ENCODE assay signal across 8 cellular contexts in genomic region chr1:59295603-59296002, GRCh38. TPM values are rescaled to one million over a fixed set of nuclear protein-coding genes. Genes with fewer than 3 reads are reported as not detected.
DNase-seq lines count a peak whose midpoint lies in the region; ATAC-seq and TF ChIP-seq lines count a peak whose summit lies in the region.

No MANE protein-coding gene starts in this region.

- H3K9me3 ChIP-seq in IMR-90 (ENCODE audit: control insufficient read depth, insufficient read depth, low read length) = no peaks in the 10 kb centered on the region
- no peaks in the 10 kb centered on the region for H3K9me3 ChIP-seq in naive thymus-derived CD4-positive, alpha-beta T cell (ENCODE audit: control insufficient read depth in 2 of 3, low read length in 3 of 3)
- H3K9me3 ChIP-seq in effector memory CD4-positive, alpha-beta T cell (ENCODE audit: control insufficient read depth, low read length) = no peaks in the 10 kb centered on the region

- H2AK5ac ChIP-seq in IMR-90 (ENCODE audit: low read depth, low read length) = 0 out of 2 replicates have a peak overlapping the region, but pooled peaks have one; percentile 6

- peak overlapping the region; percentile 86; the same call in 1 of the 2 replicates for H2BK120ac ChIP-seq in IMR-90 (ENCODE audit: low read depth, low read length)

- H3K4me3 Mint-ChIP-seq in naive thymus-derived CD4-positive, alpha-beta T cell = peak overlapping the region; percentile 53 to 91 (median 82)

- H3K18ac ChIP-seq in IMR-90 (ENCODE audit: low read depth, low read length) = no peak overlapping the region

- peaks cover 9 to 56% (median 27%) of the 10 kb centered on the region in 7 donors for H3K4me1 Mint-ChIP-seq in naive thymus-derived CD4-positive, alpha-beta T cell

- H2BK20ac ChIP-seq in IMR-90 (ENCODE audit: low read depth, low read length) = 0 out of 2 replicates have a peak overlapping the region, but pooled peaks have one; percentile 47

- peaks cover 6% of the 10 kb centered on the region for H3K4me1 ChIP-seq in IMR-90 (ENCODE audit: control insufficient read depth, insufficient read depth, low read length)
- H3K4me1 ChIP-seq in naive thymus-derived CD4-positive, alpha-beta T cell (ENCODE audit: control insufficient read depth in 2 of 2, insufficient read depth in 2 of 2, low read length in 2 of 2) = peaks cover 7 to 11% of the 10 kb centered on the region in 2 donors
- peaks cover 3% of the 10 kb centered on the region for H3K4me1 ChIP-seq in effector memory CD4-positive, alpha-beta T cell (ENCODE audit: control insufficient read depth, insufficient read depth, low read length, poor library complexity, severe bottlenecking)

- dilution Hi-C loops in IMR-90 (cut with HindIII; ENCODE audit: low sequenced_read_pairs, unreplicated experiment) = no loop called here

- no peak for DNase-seq in AG09309 (ENCODE audit: low read depth)
- no peak for DNase-seq in IMR-90
- peak; percentile 27 for DNase-seq in cerebellar cortex (ENCODE audit: low spot score)
- no peak for DNase-seq in naive thymus-derived CD4-positive, alpha-beta T cell
- no peak for DNase-seq in effector memory CD4-positive, alpha-beta T cell
- no peak for DNase-seq in ureter (ENCODE audit: low spot score)

- in situ Hi-C loops in IMR-90 (cut with MboI; ENCODE audit: low sequenced_read_pairs) = loop anchor here (25.0 kb wide), 1 partner anchor 508 kb away; the partner anchor contains the start of gene JUN

- no peak for TF ChIP-seq POLR2A in IMR-90 (IDR thresholded peaks at IDR 0.05; ENCODE audit: low read depth, low read length)

- H4K91ac ChIP-seq in IMR-90 (ENCODE audit: insufficient read depth, low read depth, low read length) = no peak overlapping the region

- TF ChIP-seq CTCF in AG09309 (IDR thresholded peaks at IDR 0.05; ENCODE audit: control insufficient read depth, insufficient read depth, low read depth, low read length, missing control alignments) (no peak), IMR-90 (conservative IDR thresholded peaks at IDR 0.05; ENCODE audit: low read depth, low read length) (no peak)

- no peak overlapping the region for H3K27ac ChIP-seq in IMR-90 (ENCODE audit: insufficient read depth, low read length)
- peak overlapping the region; percentile 85 for H3K27ac ChIP-seq in naive thymus-derived CD4-positive, alpha-beta T cell (ENCODE audit: low read depth, low read length)
- no peak overlapping the region for H3K27ac ChIP-seq in effector memory CD4-positive, alpha-beta T cell (ENCODE audit: insufficient read depth, low read length, poor library complexity, severe bottlenecking)

- H3K79me1 ChIP-seq in IMR-90 (ENCODE audit: low read depth in 1 of 2, low read length in 2 of 2) = peaks cover 6 to 14% of the 10 kb centered on the region in 2 experiments; a peak in 2 of 4 replicates

- TF ChIP-seq RAD21 in IMR-90 (IDR thresholded peaks at IDR 0.05; ENCODE audit: low read length) = no peak

- peaks cover 0 to 10% (median 0%) of the 10 kb centered on the region in 5 donors for H3K36me3 Mint-ChIP-seq in naive thymus-derived CD4-positive, alpha-beta T cell

- H3K36me3 ChIP-seq in IMR-90 (ENCODE audit: control insufficient read depth, insufficient read depth, low read length) = no peaks in the 10 kb centered on the region
- no peaks in the 10 kb centered on the region for H3K36me3 ChIP-seq in naive thymus-derived CD4-positive, alpha-beta T cell (ENCODE audit: control insufficient read depth in 2 of 3, insufficient read depth in 3 of 3, low read length in 3 of 3)
- no peaks in the 10 kb centered on the region for H3K36me3 ChIP-seq in effector memory CD4-positive, alpha-beta T cell (ENCODE audit: control insufficient read depth, insufficient read depth, low read length)

- peak overlapping the region; percentile 67; the same call in 1 of the 2 replicates for H3K56ac ChIP-seq in IMR-90 (ENCODE audit: extremely low read depth, insufficient read depth, low read length)

- no TSS peak for BruUV-seq in IMR-90 (replicated peaks; lab: Mats Ljungman, UMichigan)

- H4K20me1 ChIP-seq in IMR-90 (ENCODE audit: insufficient read depth, low read length) = no peaks in the 10 kb centered on the region

- peak overlapping the region; percentile 25; the same call in 1 of the 2 replicates for H4K5ac ChIP-seq in IMR-90 (ENCODE audit: low read depth, low read length)

- no peak for ATAC-seq in IMR-90 (ENCODE audit: low read depth)
- ATAC-seq in naive thymus-derived CD4-positive, alpha-beta T cell = no peak
- ATAC-seq in HG02973 (IDR thresholded peaks at IDR 0.05; ENCODE audit: unreplicated experiment) = no peak
- no peak for ATAC-seq in GM18520 (IDR thresholded peaks at IDR 0.05; ENCODE audit: unreplicated experiment)

- intact Hi-C loops in IMR-90 (cut with micrococcal nuclease) = loop anchor here (1.0 to 10.0 kb wide), 6 partner anchors 145 to 652 kb away; no protein-coding TSS in a partner anchor
- intact Hi-C loops in naive thymus-derived CD4-positive, alpha-beta T cell (cut with micrococcal nuclease) = loop anchor here (1.0 to 10.0 kb wide), 18 partner anchors 33 to 1787 kb away; partner anchors contain the start of genes JUN (in 2 of the 2), MYSM1 (in 2 of the 2), OMA1 (in 2 of the 2) and HOOK1 (in 1 of the 2)

- H3K4me3 ChIP-seq in AG09309 (ENCODE audit: control insufficient read depth, low read depth, low read length) (peak overlapping the region; percentile 57), IMR-90 (ENCODE audit: insufficient read depth, low read depth, low read length) (peak overlapping the region; percentile 74; the same call in 1 of the 2 replicates)
- peak overlapping the region; percentile 73 for H3K4me3 ChIP-seq in naive thymus-derived CD4-positive, alpha-beta T cell (ENCODE audit: low read length)
- no peak overlapping the region for H3K4me3 ChIP-seq in effector memory CD4-positive, alpha-beta T cell (ENCODE audit: insufficient read depth, low read depth, low read length, poor library complexity, severe bottlenecking)

- peaks cover 0 to 3% (median 0%) of the 10 kb centered on the region in 11 donors for H3K9me3 Mint-ChIP-seq in naive thymus-derived CD4-positive, alpha-beta T cell

- H3K9ac ChIP-seq in IMR-90 (ENCODE audit: low read depth, low read length) = no peak overlapping the region; the same call in 1 of the 2 replicates

- H3K27me3 ChIP-seq in IMR-90 (ENCODE audit: control insufficient read depth, insufficient read depth, low read length) = no peaks in the 10 kb centered on the region
- no peaks in the 10 kb centered on the region for H3K27me3 ChIP-seq in naive thymus-derived CD4-positive, alpha-beta T cell (ENCODE audit: control insufficient read depth in 2 of 2, insufficient read depth in 2 of 2, low read length in 2 of 2)
- H3K27me3 ChIP-seq in effector memory CD4-positive, alpha-beta T cell (replicated peaks; ENCODE audit: control insufficient read depth, insufficient read depth, low read length, poor library complexity, severe bottlenecking) = no peaks in the 10 kb centered on the region

- CTCF ChIA-PET in IMR-90 (lab: Yijun Ruan, JAX) = no interaction called here
- CTCF ChIA-PET in naive thymus-derived CD4-positive, alpha-beta T cell (lab: Charles Lee) = no interaction called here

- H3K27me3 Mint-ChIP-seq in naive thymus-derived CD4-positive, alpha-beta T cell = no peaks in the 10 kb centered on the region

- H3K14ac ChIP-seq in IMR-90 (replicated peaks; ENCODE audit: low read depth, low read length) = no peak overlapping the region

- H3K23ac ChIP-seq in IMR-90 (ENCODE audit: low read depth, low read length) = peak overlapping the region; percentile 86; the same call in 1 of the 2 replicates

- H3K27ac Mint-ChIP-seq in naive thymus-derived CD4-positive, alpha-beta T cell = peak overlapping the region in 6 of 9 donors; percentile 71 to 86 (median 80)

- peak overlapping the region; percentile 68 for H3K4me2 ChIP-seq in IMR-90 (ENCODE audit: low read depth, low read length)

- H2BK5ac ChIP-seq in IMR-90 (ENCODE audit: low read depth, low read length, poor library complexity, severe bottlenecking) = peak overlapping the region; percentile 56

- WGBS in IMR-90 (ENCODE audit: extremely low coverage in 2 of 2, insufficient read length in 1 of 2), 2 experiments = no CpG with 5 or more reads among the region's 4 CpGs

- no peak overlapping the region for H2BK15ac ChIP-seq in IMR-90 (ENCODE audit: low read depth, low read length)

- H2AK9ac ChIP-seq in IMR-90 (replicated peaks; ENCODE audit: low read depth, low read length, poor library complexity) = no peak overlapping the region

- POLR2A ChIA-PET in IMR-90 (lab: Charles Lee; ENCODE audit: unreplicated experiment) = no interaction called here
- POLR2A ChIA-PET in naive thymus-derived CD4-positive, alpha-beta T cell (lab: Charles Lee) = interaction anchor here (0.6 to 2.3 kb wide), 8 partner anchors 9 to 749 kb away, joined by 3 to 10 read pairs (median 3); partner anchors contain the start of genes JUN and OMA1

- H4K8ac ChIP-seq in IMR-90 (ENCODE audit: low read depth in 2 of 2, low read length in 2 of 2) = peak overlapping the region; percentile 7 to 89; a peak in 1 of 4 replicates

- H3K4ac ChIP-seq in IMR-90 (ENCODE audit: low read depth, low read length) = peak overlapping the region; percentile 14; the same call in 1 of the 2 replicates

- H3K9me1 ChIP-seq in IMR-90 (ENCODE audit: insufficient read depth, low read length) = peaks cover 5% of the 10 kb centered on the region; the same call in 1 of the 2 replicates

- no peak overlapping the region for H2AFZ ChIP-seq in IMR-90 (replicated peaks; ENCODE audit: low read length, poor library complexity)

TF ChIP-seq in IMR-90, 13 proteins besides CTCF, POLR2A, EP300 and RAD21 (continues in another document):
- no peak for TF ChIP-seq CEBPB (IDR thresholded peaks at IDR 0.05; ENCODE audit: low read depth, low read length)
- TF ChIP-seq MAFK (IDR thresholded peaks at IDR 0.05; ENCODE audit: low read depth, low read length) = no peak
- no peak for TF ChIP-seq RCOR1 (IDR thresholded peaks at IDR 0.05; ENCODE audit: insufficient replicate concordance, low read length)
- TF ChIP-seq RFX5 (IDR thresholded peaks at IDR 0.05; ENCODE audit: low read depth, low read length) = no peak
- TF ChIP-seq MXI1 (IDR thresholded peaks at IDR 0.05; ENCODE audit: borderline replicate concordance, low read depth, low read length) = no peak

RNA-seq across cellular contexts. Expression of gene FGGY, which starts 1.3 kb away (rescaled TPM):
- total RNA-seq in IMR-90 (2012; rRNA removed) (12.8 and 14.0 TPM in 2 replicates), ureter (38.8 TPM)
- 5.6 TPM in 2 replicates for polyA plus RNA-seq in IMR-90 (2012; rRNA removed)
- polyA plus RNA-seq in IMR-90 (2012; cell fraction: cytosol; rRNA removed) = 4.3 and 6.0 TPM in 2 replicates
- 2.6 and 7.4 TPM in 2 replicates for polyA plus RNA-seq in IMR-90 (2012; cell fraction: nucleus; rRNA removed; ENCODE audit: low replicate concordance)
- total RNA-seq in naive thymus-derived CD4-positive, alpha-beta T cell = 10 to 100 TPM; 10.7 to 15.2 (median 13.9) TPM
- polyA plus RNA-seq in naive thymus-derived CD4-positive, alpha-beta T cell = 1 to 10 TPM; 2.5 to 5.4 TPM
